In the genomic region with DNA sequence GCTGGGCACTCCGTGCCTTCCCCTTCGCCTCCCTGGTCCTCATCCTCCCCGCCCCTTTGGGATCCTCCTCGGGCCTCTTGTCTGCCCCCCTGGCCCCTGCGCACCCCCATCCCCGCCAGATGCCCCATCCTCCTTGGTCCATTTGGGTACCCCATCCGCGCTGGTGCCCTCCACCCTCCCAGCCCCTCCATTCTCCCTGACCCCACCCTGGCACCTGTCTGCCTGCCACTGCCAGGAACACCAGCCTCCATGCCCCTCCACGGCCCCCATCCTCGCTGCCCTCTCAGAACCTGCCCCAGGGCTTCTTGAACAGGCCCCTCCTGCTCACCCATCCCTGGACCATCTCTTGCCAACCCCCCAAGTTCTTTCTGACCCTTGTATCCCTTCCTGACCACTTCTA, we compare ENCODE assay signal across 8 cellular contexts. TPM values are rescaled to one million over a fixed set of nuclear protein-coding genes. Genes with fewer than 3 reads are reported as not detected.
A peak's percentile ranks its signal among the peaks of the same experiment; 100 is the strongest.
DNase-seq lines count a peak whose midpoint lies in the region; ATAC-seq and TF ChIP-seq lines count a peak whose summit lies in the region.

No MANE protein-coding gene starts in this region.

- H3K4me1 Mint-ChIP-seq in glutamatergic neuron (ENCODE audit: low read depth, unreplicated experiment) = peaks cover 24% of the 10 kb centered on the region

- peaks cover 11% of the 10 kb centered on the region for H3K27me3 Mint-ChIP-seq in glutamatergic neuron (ENCODE audit: unreplicated experiment)

- TF ChIP-seq CTCF in GM12875 (IDR thresholded peaks at IDR 0.05; ENCODE audit: borderline replicate concordance, insufficient read depth, low read depth, low read length) = no peak
- TF ChIP-seq CTCF in WI38 (IDR thresholded peaks at IDR 0.05; ENCODE audit: low read depth, low read length) = no peak
- no peak for TF ChIP-seq CTCF in glutamatergic neuron (IDR thresholded peaks at IDR 0.05; ENCODE audit: partially characterized antibody, unreplicated experiment)

- peak overlapping the region; percentile 90 for H3K27ac Mint-ChIP-seq in glutamatergic neuron (ENCODE audit: unreplicated experiment)

- intact Hi-C loops in sciatic nerve (cut with DNase I) = no loop called here

- H3K4me3 Mint-ChIP-seq in glutamatergic neuron (ENCODE audit: unreplicated experiment) = peak overlapping the region; percentile 91

- H3K36me3 Mint-ChIP-seq in glutamatergic neuron (ENCODE audit: unreplicated experiment) = no peaks in the 10 kb centered on the region

- H3K4me3 ChIP-seq in GM12875 (ENCODE audit: low read depth, low read length) = peak overlapping the region; percentile 69
- peak overlapping the region; percentile 72 for H3K4me3 ChIP-seq in WI38 (ENCODE audit: low read depth, low read length)

- DNase-seq in glutamatergic neuron (no peak), sciatic nerve (ENCODE audit: low spot score) (no peak), amygdala (lab: John Stamatoyannopoulos, UW) (no peak), iPS-NIHi11 (ENCODE audit: low spot score) (no peak)
- no peak for DNase-seq in stimulated activated naive CD4-positive, alpha-beta T cell treated with Interleukin-2 at 50 U/mL for 16 hours (lab: John Stamatoyannopoulos, UW)

- peaks cover 7% of the 10 kb centered on the region for H3K9me3 Mint-ChIP-seq in glutamatergic neuron (ENCODE audit: unreplicated experiment)

- ATAC-seq in sciatic nerve (peak; percentile 7), GM21786 (IDR thresholded peaks at IDR 0.05; ENCODE audit: unreplicated experiment) (no peak)

RNA-seq across cellular contexts. Expression of gene ZDHHC18, which starts 0.7 kb away (rescaled TPM):
- total RNA-seq in glutamatergic neuron (ENCODE audit: unreplicated experiment) (52.6 TPM), sciatic nerve (21.2 TPM)

RNA-seq across cellular contexts. Expression of gene SFN, which starts 35.7 kb away (rescaled TPM):
- total RNA-seq in glutamatergic neuron (ENCODE audit: unreplicated experiment) (0.42 TPM), sciatic nerve (0.53 TPM)

RNA-seq across cellular contexts. Expression of gene PIGV, which starts 39.5 kb away (rescaled TPM):
- total RNA-seq in glutamatergic neuron (ENCODE audit: unreplicated experiment) (6.7 TPM), sciatic nerve (10.6 TPM)
